ENCODE assay signal across 27 cellular contexts in the genomic region with DNA sequence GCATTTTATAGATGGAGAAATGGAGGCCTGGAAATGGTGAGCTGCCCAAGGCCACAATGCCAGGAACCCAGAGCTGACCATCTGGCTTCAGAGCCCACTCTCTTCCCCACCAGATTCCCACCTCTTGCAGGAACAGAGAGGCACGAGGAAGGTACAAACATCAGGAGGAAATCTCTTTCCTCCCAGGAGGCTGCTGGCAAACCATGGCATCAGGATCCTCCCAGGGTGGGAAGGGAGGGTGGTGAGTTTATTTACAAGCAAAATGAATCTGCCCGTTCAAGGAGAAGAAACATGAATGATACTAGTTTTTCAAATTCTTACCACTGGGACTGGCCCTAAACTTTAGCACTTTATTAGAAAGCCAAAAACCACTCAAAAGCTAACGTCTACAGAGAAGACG.
DNase-seq lines count a peak whose midpoint lies in the region; ATAC-seq, FAIRE-seq and TF ChIP-seq lines count a peak whose summit lies in the region.
"Had no signal": no experiment of that assay in that cellular context is flagged by ENCODE, and none has a peak within 500 bp of the region (broad histone marks: within the 10 kb centered on the region; RNA-seq: fewer than 3 reads in every experiment).

No MANE protein-coding gene starts in this region.

- intact Hi-C loops in endothelial cell of umbilical vein (cut with micrococcal nuclease) (loop anchor here (5.0 kb wide), 1 partner anchor 77 kb away; a partner anchor contains a TSS), lower lobe of right lung (cut with DNase I) (no loop called here), spleen (cut with DNase I; ENCODE audit: low total_unique reads) (no loop called here)

- POLR2A ChIA-PET in endothelial cell of umbilical vein (lab: Charles Lee), result no interaction called here

- in situ Hi-C loops in brain microvascular endothelial cell (cut with HindIII; ENCODE audit: low pct_ligation_motif_present, low sequenced_read_pairs), result no loop called here

- TF ChIP-seq POLR2A in endothelial cell of umbilical vein (IDR thresholded peaks at IDR 0.05; ENCODE audit: low read depth, low read length) (no peak), spleen (IDR thresholded peaks at IDR 0.05) (no peak)

- DNase-seq in NCI-H82 (lab: John Stamatoyannopoulos, UW) (peak; percentile 24), NCI-H82 treated with DMSO at 0.1 percent for 48 hours (lab: John Stamatoyannopoulos, UW; ENCODE audit: unreplicated experiment) (no peak), endothelial cell of umbilical vein (ENCODE audit: low read depth, low spot score) (peak; percentile 76), lower lobe of right lung (no peak), spleen (no peak), brain microvascular endothelial cell (no peak), RKO (ENCODE audit: low spot score) (no peak), D721Med (ENCODE audit: insufficient read length, low spot score) (no peak)
- DNase-seq: activated CD4-positive, alpha-beta T cell treated with anti-CD3 and anti-CD28 coated beads for 36 hours; activated naive CD4-positive, alpha-beta T cell treated with anti-CD3 and anti-CD28 coated beads, Interleukin-2, amount 50 U/mL, for 16 hours; activated T-cell treated with anti-CD3 and anti-CD28 coated beads, Interleukin-2, amount 50 U/mL, for 72 hours; AML-193; aorta; CD8-positive, alpha-beta memory T cell; DND-41; hippocampal formation; naive thymus-derived CD8-positive, alpha-beta T cell; NCI-H1436; NCI-H2171; SIG-M5; small intestine; stimulated activated CD4-positive, alpha-beta T cell treated with anti-CD3 and anti-CD28 coated beads, Interleukin-4, amount 100 ng/mL, for 1 hour had no signal

- no TSS peak for BruUV-seq in endothelial cell of umbilical vein (replicated peaks; lab: Mats Ljungman, UMichigan)

- H3K4me1 ChIP-seq in endothelial cell of umbilical vein (ENCODE audit: control insufficient read depth, extremely low read depth, insufficient read depth, low read length) (peaks cover 15% of the 10 kb centered on the region), lower lobe of right lung (peaks cover 33% of the 10 kb centered on the region), spleen (peaks cover 0 to 41% (median 7%) of the 10 kb centered on the region in 6 donors)
- H3K4me1 ChIP-seq: parathyroid adenoma had no signal

- no peak for ATAC-seq in lower lobe of right lung
- ATAC-seq: activated CD4-positive, alpha-beta T cell treated with anti-CD3 and anti-CD28 coated beads for 36 hours; activated T-cell treated with anti-CD3 and anti-CD28 coated beads, Interleukin-2, amount 50 U/mL, for 72 hours; naive thymus-derived CD8-positive, alpha-beta T cell had no signal

- FAIRE-seq in endothelial cell of umbilical vein (lab: Jason Lieb, UNC) (no peak), D721Med (lab: Jason Lieb, UNC) (no peak)
- FAIRE-seq: islet of Langerhans, small intestine, TTC549 had no signal

- no peak overlapping the region for H3K4me2 ChIP-seq in endothelial cell of umbilical vein (ENCODE audit: insufficient read depth, low read length)

- dilution Hi-C loops in endothelial cell of umbilical vein (cut with MboI; ENCODE audit: extremely low pct_ligation_motif_present, low sequenced_read_pairs), result no loop called here

- H3K27me3 ChIP-seq in endothelial cell of umbilical vein (ENCODE audit: control insufficient read depth in 2 of 2, insufficient read depth in 2 of 2, low read length in 2 of 2), result no peaks in the 10 kb centered on the region
- no peaks in the 10 kb centered on the region for H3K27me3 ChIP-seq in lower lobe of right lung (ENCODE audit: low read depth)
- H3K27me3 ChIP-seq in spleen (replicated peaks in 1 of 7), result peaks cover 0 to 72% (median 0%) of the 10 kb centered on the region in 7 donors
- no peaks in the 10 kb centered on the region for H3K27me3 ChIP-seq in brain microvascular endothelial cell (replicated peaks)

- no peaks in the 10 kb centered on the region for H4K20me1 ChIP-seq in endothelial cell of umbilical vein (replicated peaks; ENCODE audit: control insufficient read depth, extremely low read depth, insufficient read depth, low read length)

- H3K36me3 ChIP-seq in endothelial cell of umbilical vein (ENCODE audit: control insufficient read depth in 2 of 2, extremely low read depth in 1 of 2, insufficient read depth in 2 of 2, low read length in 2 of 2), result no peaks in the 10 kb centered on the region
- no peaks in the 10 kb centered on the region for H3K36me3 ChIP-seq in lower lobe of right lung
- no peaks in the 10 kb centered on the region for H3K36me3 ChIP-seq in spleen
- H3K36me3 ChIP-seq in brain microvascular endothelial cell (replicated peaks), result no peaks in the 10 kb centered on the region

- TF ChIP-seq CTCF in endothelial cell of umbilical vein (IDR thresholded peaks at IDR 0.05; ENCODE audit: extremely low read depth in 1 of 2, insufficient read depth in 1 of 2, low read depth in 1 of 2, low read length in 2 of 2) (no peak), lower lobe of right lung (IDR thresholded peaks at IDR 0.05) (no peak), spleen (IDR thresholded peaks at IDR 0.05 in 8 of 11, conservative IDR thresholded peaks at IDR 0.05 in 3 of 11) (no peak), brain microvascular endothelial cell (IDR thresholded peaks at IDR 0.05; ENCODE audit: low read depth, low read length, missing control alignments) (no peak), D721Med (IDR thresholded peaks at IDR 0.05; ENCODE audit: insufficient read depth, missing control alignments) (no peak)

- H3K9ac ChIP-seq in endothelial cell of umbilical vein (replicated peaks; ENCODE audit: extremely low read depth, insufficient read depth, low read length), result no peak overlapping the region
- H3K9ac ChIP-seq: parathyroid adenoma had no signal

- no peak overlapping the region for H3K27ac ChIP-seq in endothelial cell of umbilical vein (ENCODE audit: insufficient read depth, low read depth, low read length)
- H3K27ac ChIP-seq in lower lobe of right lung, result peak overlapping the region; percentile 60
- H3K27ac ChIP-seq in spleen, result peak overlapping the region in 5 of 8 donors; percentile 14 to 76 (median 64)
- no peak overlapping the region for H3K27ac ChIP-seq in brain microvascular endothelial cell
- H3K27ac ChIP-seq: 22Rv1, HL-60, parathyroid adenoma had no signal

- H3K9me1 ChIP-seq in endothelial cell of umbilical vein (replicated peaks; ENCODE audit: control insufficient read depth, extremely low read depth, insufficient read depth, low read length), result no peaks in the 10 kb centered on the region

- 34 to 49% (median 46%) methylated on average over 4 of the region's 4 CpGs for WGBS in spleen, 5 donors

- no peak overlapping the region for H2AFZ ChIP-seq in endothelial cell of umbilical vein (ENCODE audit: low read depth, low read length)
- H2AFZ ChIP-seq: parathyroid adenoma had no signal

- H3K9me3 ChIP-seq in endothelial cell of umbilical vein (replicated peaks; ENCODE audit: control insufficient read depth, insufficient read depth, low read length), result no peaks in the 10 kb centered on the region
- H3K9me3 ChIP-seq in lower lobe of right lung, result no peaks in the 10 kb centered on the region
- no peaks in the 10 kb centered on the region for H3K9me3 ChIP-seq in spleen

- CTCF ChIA-PET in endothelial cell of umbilical vein (lab: Charles Lee), result interaction anchor here (1.3 to 3.5 kb wide), 6 partner anchors 10 to 81 kb away, joined by 4 to 21 read pairs (median 14); no protein-coding TSS in a partner anchor

- H3K79me2 ChIP-seq in endothelial cell of umbilical vein (ENCODE audit: control insufficient read depth, insufficient read depth, low read length), result no peaks in the 10 kb centered on the region
- H3K79me2 ChIP-seq: parathyroid adenoma had no signal

- no peak overlapping the region for H3K4me3 ChIP-seq in endothelial cell of umbilical vein (replicated peaks in 1 of 3; ENCODE audit: insufficient read depth in 1 of 3, low read depth in 1 of 3, low read length in 3 of 3)
- no peak overlapping the region for H3K4me3 ChIP-seq in lower lobe of right lung
- no peak overlapping the region for H3K4me3 ChIP-seq in spleen
- no peak overlapping the region for H3K4me3 ChIP-seq in brain microvascular endothelial cell (ENCODE audit: low read depth, low read length)

TF ChIP-seq in endothelial cell of umbilical vein, 7 proteins besides CTCF, POLR2A, EP300 and RAD21:
- TF ChIP-seq EZH2 (IDR thresholded peaks at IDR 0.05; ENCODE audit: borderline replicate concordance, low read depth, low read length, severe bottlenecking) (no peak), JUN (IDR thresholded peaks at IDR 0.05; ENCODE audit: borderline replicate concordance, insufficient read depth, insufficient read length, low read depth) (no peak)

Comparison
In these comparisons a context has a peak if more than half of its experiments do, and no peak if none do; other contexts are left out.
1. DNase-seq: peak in NCI-H82 (single experiment) and endothelial cell of umbilical vein (single experiment); none in NCI-H82 treated with DMSO at 0.1 percent for 48 hours (single experiment), lower lobe of right lung (single experiment), spleen (single experiment), brain microvascular endothelial cell (single experiment), RKO (single experiment) and D721Med (single experiment).
2. H3K27ac ChIP-seq: peak in lower lobe of right lung (single experiment) and spleen (5 of 8); none in endothelial cell of umbilical vein (single experiment) and brain microvascular endothelial cell (single experiment).